ENCODE assay signal across 17 cellular contexts in the genomic region with DNA sequence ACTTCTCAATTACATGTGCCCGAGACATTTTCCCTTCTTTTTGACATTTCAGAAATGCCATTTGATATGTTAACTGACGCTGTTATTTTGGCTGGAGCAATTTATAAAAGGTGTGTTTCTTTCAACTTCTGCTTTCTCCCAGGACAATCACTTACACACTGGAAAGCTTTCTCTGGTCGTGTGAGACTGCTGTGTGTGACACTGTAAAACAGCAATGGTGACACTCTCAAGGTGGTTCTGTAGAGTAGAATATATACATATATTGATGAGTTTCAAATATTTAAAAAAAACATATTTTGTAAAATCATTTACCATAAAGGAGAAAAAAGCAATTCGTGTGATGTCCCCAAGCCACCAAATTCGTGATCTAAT.
DNase-seq lines count a peak whose midpoint lies in the region; ATAC-seq and TF ChIP-seq lines count a peak whose summit lies in the region.
"Had no signal": no experiment of that assay in that cellular context is flagged by ENCODE, and none has a peak within 500 bp of the region (broad histone marks: within the 10 kb centered on the region; RNA-seq: fewer than 3 reads in every experiment).

No MANE protein-coding gene starts in this region.

- H2BK120ac ChIP-seq in mesendoderm (ENCODE audit: low read depth, low read length), result peak overlapping the region; percentile 73

- H3K4me1 Mint-ChIP-seq in activated T-helper 17 cell treated with anti-CD3 and anti-CD28 coated beads, Interleukin-2, amount 50 U/mL, for 72 hours, result peaks cover 44% of the 10 kb centered on the region
- H3K4me1 Mint-ChIP-seq in type B pancreatic cell (ENCODE audit: unreplicated experiment), result peaks cover 38% of the 10 kb centered on the region

- H3K4me3 Mint-ChIP-seq in activated T-helper 17 cell treated with anti-CD3 and anti-CD28 coated beads, Interleukin-2, amount 50 U/mL, for 72 hours, result peak overlapping the region; percentile 68
- H3K4me3 Mint-ChIP-seq in type B pancreatic cell, result peak overlapping the region; percentile 22
- H3K4me3 Mint-ChIP-seq: brain had no signal

- TF ChIP-seq POLR2A in breast epithelium (IDR thresholded peaks at IDR 0.05), result no peak

- CTCF ChIA-PET in mammary epithelial cell (lab: Charles Lee; ENCODE audit: low non-redundant PET), result interaction anchor here (0.6 kb wide), 1 partner anchor 13 kb away, joined by 23 read pairs; no protein-coding TSS in a partner anchor

- no peaks in the 10 kb centered on the region for H3K79me1 ChIP-seq in mesendoderm (ENCODE audit: low read length)

- no TSS peak for BruUV-seq in mammary epithelial cell (replicated peaks; lab: Mats Ljungman, UMichigan)

- peak overlapping the region; percentile 94 for H2AFZ ChIP-seq in mammary epithelial cell (ENCODE audit: low read depth, low read length)

- H4K20me1 ChIP-seq in mammary epithelial cell (ENCODE audit: insufficient read depth, low read length), result no peaks in the 10 kb centered on the region

- H3K27ac ChIP-seq in mammary epithelial cell (ENCODE audit: insufficient read depth, low read depth, low read length) (peak overlapping the region; percentile 25), breast epithelium (peak overlapping the region in 1 of 2 donors; percentile 40), mesendoderm (ENCODE audit: low read depth, low read length) (peak overlapping the region; percentile 6)
- H3K27ac ChIP-seq: prostate gland had no signal

- no peak overlapping the region for H3K4me3 ChIP-seq in mammary epithelial cell (replicated peaks in 1 of 3; ENCODE audit: insufficient read depth in 1 of 3, low read depth in 2 of 3, low read length in 3 of 3)
- H3K4me3 ChIP-seq in breast epithelium, result no peak overlapping the region
- no peak overlapping the region for H3K4me3 ChIP-seq in mesendoderm (ENCODE audit: low read length)
- H3K4me3 ChIP-seq: prostate gland had no signal

- no peaks in the 10 kb centered on the region for H3K27me3 ChIP-seq in mammary epithelial cell (ENCODE audit: insufficient read depth, low read length)
- no peaks in the 10 kb centered on the region for H3K27me3 ChIP-seq in breast epithelium
- no peaks in the 10 kb centered on the region for H3K27me3 ChIP-seq in mesendoderm (ENCODE audit: insufficient read depth, low read length, poor library complexity)

- intact Hi-C loops in mammary epithelial cell (cut with micrococcal nuclease), result no loop called here
- intact Hi-C loops in breast epithelium (cut with DNase I; ENCODE audit: low total_unique reads), result no loop called here

- H2AK5ac ChIP-seq in mesendoderm (ENCODE audit: low read length), result no peak overlapping the region

- H3K79me2 ChIP-seq in mammary epithelial cell (ENCODE audit: insufficient read depth, low read length) (no peaks in the 10 kb centered on the region), mesendoderm (ENCODE audit: control insufficient read depth, insufficient read depth, low read length) (no peaks in the 10 kb centered on the region)

- H3K4me2 ChIP-seq in mammary epithelial cell (ENCODE audit: insufficient read depth, low read depth, low read length) (peak overlapping the region; percentile 10), mesendoderm (ENCODE audit: low read length) (no peak overlapping the region)

- peaks cover 50% of the 10 kb centered on the region for H3K4me1 ChIP-seq in mammary epithelial cell (ENCODE audit: insufficient read depth, low read length)
- no peaks in the 10 kb centered on the region for H3K4me1 ChIP-seq in breast epithelium
- peaks cover 8% of the 10 kb centered on the region for H3K4me1 ChIP-seq in mesendoderm (ENCODE audit: control insufficient read depth, low read depth, low read length)
- H3K4me1 ChIP-seq: prostate gland had no signal

- H3K9me3 Mint-ChIP-seq in activated T-helper 17 cell treated with anti-CD3 and anti-CD28 coated beads, Interleukin-2, amount 50 U/mL, for 72 hours, result no peaks in the 10 kb centered on the region
- no peaks in the 10 kb centered on the region for H3K9me3 Mint-ChIP-seq in type B pancreatic cell
- H3K9me3 Mint-ChIP-seq: brain had no signal

- peak overlapping the region; percentile 89 for H3K27ac Mint-ChIP-seq in activated T-helper 17 cell treated with anti-CD3 and anti-CD28 coated beads, Interleukin-2, amount 50 U/mL, for 72 hours
- H3K27ac Mint-ChIP-seq in type B pancreatic cell, result peak overlapping the region; percentile 80
- H3K27ac Mint-ChIP-seq: brain had no signal

- H3K36me3 ChIP-seq in mammary epithelial cell (ENCODE audit: insufficient read depth, low read length) (no peaks in the 10 kb centered on the region), breast epithelium (no peaks in the 10 kb centered on the region), mesendoderm (ENCODE audit: control insufficient read depth, insufficient read depth, low read length) (no peaks in the 10 kb centered on the region)
- H3K36me3 ChIP-seq: prostate gland had no signal

- no peak overlapping the region for H3K9ac ChIP-seq in mammary epithelial cell (ENCODE audit: insufficient read depth, low read length)
- no peak overlapping the region for H3K9ac ChIP-seq in mesendoderm (ENCODE audit: low read length)

- TF ChIP-seq CTCF in mammary epithelial cell (conservative IDR thresholded peaks at IDR 0.05 in 1 of 2, IDR thresholded peaks at IDR 0.05 in 1 of 2; ENCODE audit: extremely low read depth in 1 of 2, insufficient read depth in 1 of 2, low read depth in 1 of 2, low read length in 2 of 2), result no peak
- TF ChIP-seq CTCF in breast epithelium (IDR thresholded peaks at IDR 0.05), result no peak
- TF ChIP-seq CTCF in type B pancreatic cell (conservative IDR thresholded peaks at IDR 0.05), result no peak

- no peaks in the 10 kb centered on the region for H3K36me3 Mint-ChIP-seq in activated T-helper 17 cell treated with anti-CD3 and anti-CD28 coated beads, Interleukin-2, amount 50 U/mL, for 72 hours (ENCODE audit: low read depth)
- H3K36me3 Mint-ChIP-seq in type B pancreatic cell, result no peaks in the 10 kb centered on the region
- H3K36me3 Mint-ChIP-seq: brain had no signal

- DNase-seq in mammary epithelial cell (no peak), breast epithelium (ENCODE audit: low spot score in 2 of 2) (no peak), mesendoderm (no peak), type B pancreatic cell (ENCODE audit: extremely low spot score, unreplicated experiment) (no peak), nucleus accumbens (lab: John Stamatoyannopoulos, UW) (no peak), NCI-H1694 treated with DMSO at 0.1 percent for 48 hours (lab: John Stamatoyannopoulos, UW) (no peak)
- DNase-seq: activated CD4-positive, alpha-beta T cell treated with anti-CD3 and anti-CD28 coated beads, Interleukin-2, amount 50 U/mL, for 4 hours; activated naive CD4-positive, alpha-beta T cell; AML-193; KBM-7; left colon; NCI-H1092; SHP77 had no signal

- in situ Hi-C loops in mammary epithelial cell (cut with MboI; ENCODE audit: low sequenced_read_pairs in 2 of 2), result no loop called here

- dilution Hi-C loops in mammary epithelial cell (cut with HindIII; ENCODE audit: low sequenced_read_pairs), result loop anchor here (5.0 kb wide), 2 partner anchors 41 to 49 kb away; no protein-coding TSS in a partner anchor

- H2BK5ac ChIP-seq in mesendoderm (ENCODE audit: low read length), result no peak overlapping the region

- H2BK15ac ChIP-seq in mesendoderm (replicated peaks; ENCODE audit: low read depth), result peak overlapping the region; percentile 78

- 60% methylated on average over 5 of the region's 5 CpGs for WGBS in mammary epithelial cell (ENCODE audit: low coverage, missing lambda C conversion rate)
- WGBS in mesendoderm (ENCODE audit: extremely low coverage, insufficient coverage, low lambda C conversion rate), result no CpG with 5 or more reads among the region's 5 CpGs

- no peak overlapping the region for H4K5ac ChIP-seq in mesendoderm (ENCODE audit: low read length)

- no peaks in the 10 kb centered on the region for H3K9me3 ChIP-seq in mammary epithelial cell (replicated peaks; ENCODE audit: insufficient read depth, low read length)
- no peaks in the 10 kb centered on the region for H3K9me3 ChIP-seq in breast epithelium
- H3K9me3 ChIP-seq: prostate gland had no signal

- no peak overlapping the region for H4K8ac ChIP-seq in mesendoderm (ENCODE audit: low read depth, low read length)

- H3K23ac ChIP-seq in mesendoderm (ENCODE audit: low read length), result no peak overlapping the region

- H3K4ac ChIP-seq in mesendoderm (ENCODE audit: low read depth, low read length), result no peak overlapping the region

- no peak for ATAC-seq in activated T-helper 17 cell treated with anti-CD3 and anti-CD28 coated beads, Interleukin-2, amount 50 U/mL, for 72 hours (replicated peaks)
- no peak for ATAC-seq in GM18868 (IDR thresholded peaks at IDR 0.05; ENCODE audit: unreplicated experiment)
- ATAC-seq: left colon had no signal

- no peaks in the 10 kb centered on the region for H3K27me3 Mint-ChIP-seq in activated T-helper 17 cell treated with anti-CD3 and anti-CD28 coated beads, Interleukin-2, amount 50 U/mL, for 72 hours
- no peaks in the 10 kb centered on the region for H3K27me3 Mint-ChIP-seq in type B pancreatic cell

- H3K18ac ChIP-seq in mesendoderm (ENCODE audit: low read length), result peak overlapping the region; percentile 6

- H3K56ac ChIP-seq in mesendoderm (ENCODE audit: low read length), result peak overlapping the region; percentile 2
